ENCODE assay signal across 18 cellular contexts in genomic region chr17:5781236-5781927, GRCh38.
A peak's percentile ranks its signal among the peaks of the same experiment; 100 is the strongest.
DNase-seq lines count a peak whose midpoint lies in the region; ATAC-seq and TF ChIP-seq lines count a peak whose summit lies in the region.
"Had no signal": no experiment of that assay in that cellular context is flagged by ENCODE, and none has a peak within 500 bp of the region (broad histone marks: within the 10 kb centered on the region; RNA-seq: fewer than 3 reads in every experiment).

No MANE protein-coding gene starts in this region.

- TF ChIP-seq CTCF in epithelial cell of proximal tubule (conservative IDR thresholded peaks at IDR 0.05; ENCODE audit: low read depth, low read length) (no peak), gastrocnemius medialis (IDR thresholded peaks at IDR 0.05 in 4 of 5, conservative IDR thresholded peaks at IDR 0.05 in 1 of 5) (no peak)

- no peaks in the 10 kb centered on the region for H3K36me3 ChIP-seq in gastrocnemius medialis
- H3K36me3 ChIP-seq: BLaER1 had no signal

- TF ChIP-seq POLR2A in gastrocnemius medialis (IDR thresholded peaks at IDR 0.05), result no peak

- H3K4me3 ChIP-seq in epithelial cell of proximal tubule (ENCODE audit: low read depth, low read length), result peak overlapping the region; percentile 28
- H3K4me3 ChIP-seq in gastrocnemius medialis, result no peak overlapping the region
- H3K4me3 ChIP-seq: BLaER1, GM12878, GM23248 had no signal

- H3K27ac ChIP-seq in gastrocnemius medialis, result no peak overlapping the region
- H3K27ac ChIP-seq: 22Rv1, BLaER1, GM23248 had no signal

- intact Hi-C loops in gastrocnemius medialis (cut with DNase I; ENCODE audit: low total_unique reads), result no loop called here

- H3K27me3 ChIP-seq in gastrocnemius medialis, result peaks cover 0 to 3% (median 2%) of the 10 kb centered on the region in 3 donors
- H3K27me3 ChIP-seq: BLaER1 had no signal

- ATAC-seq in GM18498 (IDR thresholded peaks at IDR 0.05; ENCODE audit: unreplicated experiment), result no peak
- ATAC-seq in GM21576 (IDR thresholded peaks at IDR 0.05; ENCODE audit: unreplicated experiment), result no peak
- ATAC-seq in gastrocnemius medialis, result no peak
- ATAC-seq: GM12878 had no signal

- peaks cover 0 to 7% (median 0%) of the 10 kb centered on the region in 3 donors for H3K9me3 ChIP-seq in gastrocnemius medialis

- in situ Hi-C loops in gastrocnemius medialis (cut with MboI; ENCODE audit: low sequenced_read_pairs in 4 of 4), result no loop called here

- peaks cover 0 to under 1% of the 10 kb centered on the region in 2 donors for H3K4me1 ChIP-seq in gastrocnemius medialis

- DNase-seq in NCI-H1417 (lab: John Stamatoyannopoulos, UW) (peak in 2 of 3 experiments; percentile 24 to 61), NCI-H1417 treated with DMSO at 0.1 percent for 48 hours (lab: John Stamatoyannopoulos, UW) (no peak), NCI-H69 (lab: John Stamatoyannopoulos, UW) (peak; percentile 60), epithelial cell of proximal tubule (ENCODE audit: low read depth) (no peak), putamen (ENCODE audit: low spot score) (peak; percentile 8), gastrocnemius medialis (no peak)
- DNase-seq: CD4-positive, alpha-beta T cell; CD8-positive, alpha-beta memory T cell; DMS 273 treated with DMSO at 0.1 percent for 48 hours; DMS79; GDM1; H7 had no signal

Comparison
In these comparisons a context has a peak if more than half of its experiments do, and no peak if none do; other contexts are left out.
1. DNase-seq: peak in NCI-H1417 (2 of 3), NCI-H69 (single experiment) and putamen (single experiment); none in NCI-H1417 treated with DMSO at 0.1 percent for 48 hours (single experiment), epithelial cell of proximal tubule (single experiment) and gastrocnemius medialis (0 of 2).